ENCODE assay signal across 16 cellular contexts in the genomic region with DNA sequence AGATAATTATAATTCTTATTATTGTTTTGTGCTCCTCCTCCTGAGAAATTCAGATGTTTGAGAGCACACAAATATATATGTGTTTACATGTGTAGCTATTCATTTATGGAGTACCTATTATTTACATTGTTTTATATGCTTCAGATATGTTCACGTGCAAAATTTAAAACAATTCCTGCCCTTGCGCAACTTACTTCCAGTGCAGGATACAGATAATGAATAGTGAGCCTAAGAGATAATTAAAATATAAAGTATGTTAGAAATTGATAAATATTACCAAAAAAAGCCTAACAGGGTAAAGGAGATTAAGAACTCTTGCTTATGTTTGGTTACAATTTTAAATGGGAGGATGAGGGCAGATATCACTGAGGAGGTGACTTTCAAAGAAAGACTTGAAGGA.
"Had no signal": no experiment of that assay in that cellular context is flagged by ENCODE, and none has a peak within 500 bp of the region (broad histone marks: within the 10 kb centered on the region; RNA-seq: fewer than 3 reads in every experiment).

No MANE protein-coding gene starts in this region.

- H3K27me3 ChIP-seq: Peyer's patch, SJCRH30 had no signal

- H2AFZ ChIP-seq: PC-9 had no signal

- H3K36me3 ChIP-seq: Peyer's patch, SJCRH30 had no signal

- H3K9ac ChIP-seq: KMS-11 had no signal

- H3K4me3 ChIP-seq: PC-9, Peyer's patch, SJCRH30 had no signal

- H3K27ac ChIP-seq: KMS-11, PC-9, Peyer's patch, SJCRH30 had no signal

- H3K4me2 ChIP-seq: KMS-11, PC-9 had no signal

- H3K4me1 ChIP-seq: Peyer's patch, SJCRH30 had no signal

- ATAC-seq: Right ventricle myocardium inferior had no signal

- H3K9me3 ChIP-seq: Peyer's patch, SJCRH30 had no signal

- DNase-seq: Kasumi-1, MM.1S, NCI-H1105, NCI-H1436 treated with DMSO at 0.1 percent for 48 hours, NCI-H1694, NCI-H187 treated with DMSO at 0.1 percent for 48 hours, NCI-H2029 treated with DMSO at 0.1 percent for 48 hours, NCI-H2107, NCI-H524, NCI-H774, PC-9, Peyer's patch, SHP77 treated with DMSO at 0.1 percent for 48 hours, SJCRH30 had no signal
